Comparison of ENCODE assay signal across 9 cellular contexts in the genomic region with DNA sequence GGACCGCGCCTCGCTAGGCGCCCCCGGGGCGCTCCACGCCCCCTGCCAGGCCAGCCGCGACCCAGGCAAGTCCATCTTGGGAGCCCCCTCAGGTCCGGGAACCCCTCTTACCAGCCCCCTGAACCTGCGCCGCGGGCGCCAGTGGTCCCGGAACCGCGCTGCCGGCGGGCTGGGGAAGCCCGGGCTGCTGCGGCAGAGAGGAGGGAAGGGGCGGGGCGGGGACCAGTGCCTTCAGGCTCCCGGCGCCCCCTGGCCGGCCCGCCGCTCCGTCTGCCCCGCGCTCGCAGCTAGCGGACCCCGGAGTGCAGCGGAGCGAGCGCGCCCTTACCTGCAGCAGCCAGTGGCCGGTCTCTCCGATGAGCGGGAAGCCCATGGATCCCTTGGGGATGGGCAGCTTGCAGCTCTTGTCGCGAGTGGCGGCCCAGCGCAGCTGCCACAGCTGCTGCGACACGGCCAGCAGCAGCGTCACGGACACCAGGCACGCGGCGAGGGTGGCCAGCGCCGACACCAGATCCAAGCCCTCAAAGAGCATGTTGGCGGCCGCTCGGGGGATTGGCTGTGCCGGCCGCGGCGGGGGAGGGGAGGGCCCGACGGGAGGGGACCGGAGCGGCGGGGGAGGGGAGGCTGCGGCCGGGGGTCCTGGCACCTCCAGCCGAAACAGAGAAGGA. TPM values are rescaled to one million over a fixed set of nuclear protein-coding genes. Genes with fewer than 3 reads are reported as not detected.
A peak's percentile ranks its signal among the peaks of the same experiment; 100 is the strongest.
DNase-seq lines count a peak whose midpoint lies in the region; ATAC-seq, FAIRE-seq and TF ChIP-seq lines count a peak whose summit lies in the region.
"Had no signal": no experiment of that assay in that cellular context is flagged by ENCODE, and none has a peak within 500 bp of the region (broad histone marks: within the 10 kb centered on the region; RNA-seq: fewer than 3 reads in every experiment).

A gene with protein sequence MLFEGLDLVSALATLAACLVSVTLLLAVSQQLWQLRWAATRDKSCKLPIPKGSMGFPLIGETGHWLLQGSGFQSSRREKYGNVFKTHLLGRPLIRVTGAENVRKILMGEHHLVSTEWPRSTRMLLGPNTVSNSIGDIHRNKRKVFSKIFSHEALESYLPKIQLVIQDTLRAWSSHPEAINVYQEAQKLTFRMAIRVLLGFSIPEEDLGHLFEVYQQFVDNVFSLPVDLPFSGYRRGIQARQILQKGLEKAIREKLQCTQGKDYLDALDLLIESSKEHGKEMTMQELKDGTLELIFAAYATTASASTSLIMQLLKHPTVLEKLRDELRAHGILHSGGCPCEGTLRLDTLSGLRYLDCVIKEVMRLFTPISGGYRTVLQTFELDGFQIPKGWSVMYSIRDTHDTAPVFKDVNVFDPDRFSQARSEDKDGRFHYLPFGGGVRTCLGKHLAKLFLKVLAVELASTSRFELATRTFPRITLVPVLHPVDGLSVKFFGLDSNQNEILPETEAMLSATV (minus strand): TSS at position 560 of the 668 bp plus-strand sequence. CDS start 28 bp downstream, at position 532.

- WGBS in esophagus muscularis mucosa, result 4% methylated on average over 26 of the region's 69 CpGs

- TF ChIP-seq CTCF in GM13977 (IDR thresholded peaks at IDR 0.05; ENCODE audit: extremely low read depth, insufficient read depth, missing control alignments) (no peak), esophagus muscularis mucosa (IDR thresholded peaks at IDR 0.05) (no peak), nephron (IDR thresholded peaks at IDR 0.05; ENCODE audit: unreplicated experiment in 3 of 3) (no peak)

- H3K4me3 ChIP-seq in esophagus muscularis mucosa, result peak within 1 kb of the TSS; percentile 52 to 61 (median 56)

- peaks cover 95% of the 10 kb centered on the region for H3K27me3 Mint-ChIP-seq in nephron (ENCODE audit: low read depth)

- H3K4me1 Mint-ChIP-seq in nephron, result peaks cover 58% of the 10 kb centered on the region

- FAIRE-seq in urothelium cell line (lab: Jason Lieb, UNC), result no peak
- FAIRE-seq: islet of Langerhans had no signal

- H3K36me3 Mint-ChIP-seq in nephron (ENCODE audit: low read depth), result no peaks in the 10 kb centered on the region

- H3K36me3 ChIP-seq in esophagus muscularis mucosa, result no peaks in the 10 kb centered on the region

- no peak for TF ChIP-seq EP300 in esophagus muscularis mucosa (IDR thresholded peaks at IDR 0.05)

- H3K4me3 Mint-ChIP-seq in nephron, result peak within 1 kb of the TSS; percentile 91 to 94 (median 91)

- no peaks in the 10 kb centered on the region for H3K9me3 ChIP-seq in esophagus muscularis mucosa

- in situ Hi-C loops in GM13977 (cut with MboI; ENCODE audit: low pct_unique_long_range_greater_than_20kb, low sequenced_read_pairs, unreplicated experiment), result no loop called here

- peaks cover 4% of the 10 kb centered on the region for H3K9me3 Mint-ChIP-seq in nephron

- TF ChIP-seq POLR2A in esophagus muscularis mucosa (IDR thresholded peaks at IDR 0.05; ENCODE audit: low read depth), result no peak

- intact Hi-C loops in esophagus muscularis mucosa (cut with DNase I), result loop anchor here (5.0 to 10.0 kb wide), 2 partner anchors 220 to 597 kb away; no protein-coding TSS in a partner anchor

- peak; percentile 48 for DNase-seq in GM13977 (ENCODE audit: low spot score)
- DNase-seq in esophagus muscularis mucosa (ENCODE audit: extremely low spot score), result peak; percentile 62
- no peak for DNase-seq in DMS114 treated with DMSO at 0.1 percent for 48 hours (lab: John Stamatoyannopoulos, UW; ENCODE audit: unreplicated experiment)
- DNase-seq in urothelium cell line (ENCODE audit: low spot score), result no peak

- no peak within 1 kb of the TSS for H3K27ac ChIP-seq in esophagus muscularis mucosa (replicated peaks in 1 of 4)

- ATAC-seq in SK-N-SH treated with all-trans-retinoic acid at 6 μM for 48 hours (no peak), HG03095 (IDR thresholded peaks at IDR 0.05; ENCODE audit: unreplicated experiment) (no peak), GM19395 (IDR thresholded peaks at IDR 0.05; ENCODE audit: unreplicated experiment) (no peak)

- peaks cover 67 to 81% (median 78%) of the 10 kb centered on the region in 4 donors for H3K4me1 ChIP-seq in esophagus muscularis mucosa

- H3K27me3 ChIP-seq in esophagus muscularis mucosa, result peaks cover 11 to 84% (median 52%) of the 10 kb centered on the region in 4 donors

- peak within 1 kb of the TSS; percentile 54 to 70 (median 70) for H3K27ac Mint-ChIP-seq in nephron

TF ChIP-seq in SK-N-SH treated with all-trans-retinoic acid at 6 μM for 48 hours, 23 proteins besides CTCF, POLR2A, EP300 and RAD21:
- TF ChIP-seq TCF4 (CRISPR knock-in tag; IDR thresholded peaks at IDR 0.05; ENCODE audit: borderline replicate concordance) (no peak), GLIS3 (CRISPR knock-in tag; IDR thresholded peaks at IDR 0.05) (0 out of 2 replicates have a peak, but pooled peaks have one; percentile 40), PPARA (CRISPR knock-in tag; IDR thresholded peaks at IDR 0.05; ENCODE audit: borderline replicate concordance) (no peak), ZNF70 (CRISPR knock-in tag; IDR thresholded peaks at IDR 0.05) (no peak; the same call in 1 of the 2 replicates)
TF ChIP-seq in SK-N-SH treated with all-trans-retinoic acid at 6 μM for 48 hours: peak in this region for 1.

RNA-seq across cellular contexts. Expression of the gene that starts here (rescaled TPM):
- 1 to 10 TPM; 1.2 to 3.6 (median 2.4) TPM for total RNA-seq in esophagus muscularis mucosa

Comparison
In these comparisons a context has a peak if more than half of its experiments do, and no peak if none do; other contexts are left out.
1. DNase-seq: peak in GM13977 (single experiment) and esophagus muscularis mucosa (single experiment); none in DMS114 treated with DMSO at 0.1 percent for 48 hours (single experiment) and urothelium cell line (single experiment).